ENCODE assay signal across 19 cellular contexts in genomic region chr1:41347276-41347675, GRCh38. TPM values are rescaled to one million over a fixed set of nuclear protein-coding genes. Genes with fewer than 3 reads are reported as not detected.
DNase-seq lines count a peak whose midpoint lies in the region; ATAC-seq and TF ChIP-seq lines count a peak whose summit lies in the region.
"Had no signal": no experiment of that assay in that cellular context is flagged by ENCODE, and none has a peak within 500 bp of the region (broad histone marks: within the 10 kb centered on the region; RNA-seq: fewer than 3 reads in every experiment).

No MANE protein-coding gene starts in this region.

- intact Hi-C loops in Caco-2 (cut with micrococcal nuclease; ENCODE audit: unreplicated experiment) = no loop called here
- intact Hi-C loops in activated CD4-positive, alpha-beta T cell treated with anti-CD3 and anti-CD28 coated beads for 36 hours (cut with DNase I, micrococcal nuclease) = no loop called here

- H3K79me2 ChIP-seq in H9 (ENCODE audit: insufficient read depth, low read length) = no peaks in the 10 kb centered on the region

- no peak overlapping the region for H2BK20ac ChIP-seq in H9 (ENCODE audit: low read depth, low read length, poor library complexity, severe bottlenecking)

- DNase-seq in D341Med (ENCODE audit: low spot score) (peak; percentile 1), GM03348 (ENCODE audit: low spot score) (peak; percentile 1), mesenteric fat pad (ENCODE audit: low spot score) (peak; percentile 20), T-helper 9 cell (no peak), Caco-2 (no peak), H9 (no peak)
- peak; percentile 30 for DNase-seq in activated CD8-positive, alpha-beta memory T cell treated with anti-CD3 and anti-CD28 coated beads, Interleukin-2, amount 10 ng/mL, durations not matched to agents 7 days and 5 days
- no peak for DNase-seq in activated CD4-positive, alpha-beta T cell treated with anti-CD3 and anti-CD28 coated beads for 36 hours
- DNase-seq: activated CD4-positive, alpha-beta T cell treated with anti-CD3 and anti-CD28 coated beads, Interleukin-2, amount 50 U/mL, for 1 hour; H7; left ventricle myocardium superior; naive thymus-derived CD4-positive, alpha-beta T cell; NCI-H1105 treated with DMSO at 0.1 percent for 48 hours; NCI-H2029; NCI-H748 treated with DMSO at 0.1 percent for 48 hours; stimulated activated CD4-positive, alpha-beta T cell treated with anti-CD3 and anti-CD28 coated beads, Interleukin-2, amount 100 ng/mL, for 48 hours had no signal

- no peaks in the 10 kb centered on the region for H3K4me1 ChIP-seq in Caco-2
- H3K4me1 ChIP-seq in H9 (ENCODE audit: insufficient read depth, low read length) = no peaks in the 10 kb centered on the region
- H3K4me1 ChIP-seq: upper lobe of right lung had no signal

- no peak overlapping the region for H2BK120ac ChIP-seq in H9 (ENCODE audit: low read depth, low read length, poor library complexity, severe bottlenecking)

- WGBS in H9 (ENCODE audit: extremely low coverage, insufficient read length, low lambda C conversion rate) = no CpG with 5 or more reads among the region's 2 CpGs

- H3K9me3 ChIP-seq in Caco-2 = no peaks in the 10 kb centered on the region
- H3K9me3 ChIP-seq in H9 (ENCODE audit: control insufficient read depth, low read depth, low read length) = no peaks in the 10 kb centered on the region
- H3K9me3 ChIP-seq: upper lobe of right lung had no signal

- no peak overlapping the region for H3K56ac ChIP-seq in H9 (ENCODE audit: insufficient read length, low read depth, low read length)

- H3K23ac ChIP-seq in H9 (ENCODE audit: insufficient read length, low read depth, low read length) = no peak overlapping the region

- no peak overlapping the region for H3K4ac ChIP-seq in H9 (ENCODE audit: low read depth, low read length)

- CTCF ChIA-PET in activated CD8-positive, alpha-beta memory T cell treated with anti-CD3 and anti-CD28 coated beads, Interleukin-2, amount 10 ng/mL, durations not matched to agents 7 days and 5 days (lab: Charles Lee) = interaction anchor here (0.6 kb wide), 1 partner anchor 25 kb away, joined by 5 read pairs; no protein-coding TSS in a partner anchor
- CTCF ChIA-PET in Caco-2 (lab: Charles Lee) = interaction anchor here (0.8 kb wide), 1 partner anchor 33 kb away, joined by 3 read pairs; no protein-coding TSS in a partner anchor
- CTCF ChIA-PET in activated CD4-positive, alpha-beta T cell treated with anti-CD3 and anti-CD28 coated beads for 36 hours (lab: Charles Lee) = no interaction called here

- no peak overlapping the region for H4K91ac ChIP-seq in H9 (ENCODE audit: insufficient read length, low read depth, low read length)

- H3K4me3 Mint-ChIP-seq in activated CD8-positive, alpha-beta memory T cell treated with anti-CD3 and anti-CD28 coated beads, Interleukin-2, amount 10 ng/mL, durations not matched to agents 7 days and 5 days = no peak overlapping the region
- H3K4me3 Mint-ChIP-seq in Caco-2 (ENCODE audit: unreplicated experiment) = no peak overlapping the region
- H3K4me3 Mint-ChIP-seq in activated CD4-positive, alpha-beta T cell treated with anti-CD3 and anti-CD28 coated beads for 36 hours = no peak overlapping the region
- H3K4me3 Mint-ChIP-seq in H9 = no peak overlapping the region
- H3K4me3 Mint-ChIP-seq: activated naive CD8-positive, alpha-beta T cell; mesothelial cell of epicardium; naive thymus-derived CD4-positive, alpha-beta T cell had no signal

- H4K8ac ChIP-seq in H9 (replicated peaks; ENCODE audit: insufficient read length, low read depth, low read length) = no peak overlapping the region

- H3K9me3 Mint-ChIP-seq in activated CD8-positive, alpha-beta memory T cell treated with anti-CD3 and anti-CD28 coated beads, Interleukin-2, amount 10 ng/mL, durations not matched to agents 7 days and 5 days (ENCODE audit: low read depth) = no peaks in the 10 kb centered on the region
- H3K9me3 Mint-ChIP-seq in Caco-2 (ENCODE audit: unreplicated experiment) (no peaks in the 10 kb centered on the region), H9 (no peaks in the 10 kb centered on the region)
- no peaks in the 10 kb centered on the region for H3K9me3 Mint-ChIP-seq in activated CD4-positive, alpha-beta T cell treated with anti-CD3 and anti-CD28 coated beads for 36 hours (ENCODE audit: low read depth)
- H3K9me3 Mint-ChIP-seq: mesothelial cell of epicardium had no signal

- no peak for TF ChIP-seq CTCF in Caco-2 (IDR thresholded peaks at IDR 0.05; ENCODE audit: insufficient read depth in 1 of 2, low read depth in 1 of 2, low read length in 1 of 2, severe bottlenecking in 1 of 2, unreplicated experiment in 1 of 2)
- no peak for TF ChIP-seq CTCF in H9 (conservative IDR thresholded peaks at IDR 0.05)

- H3K9ac ChIP-seq in H9 (ENCODE audit: extremely low read depth, insufficient read length, low read length) = no peak overlapping the region

- no peak overlapping the region for H2AFZ ChIP-seq in H9 (ENCODE audit: low read length)

- no peak overlapping the region for H3T11ph ChIP-seq in H9 (ENCODE audit: low read length)

- H2BK15ac ChIP-seq in H9 (ENCODE audit: low read depth, low read length) = no peak overlapping the region

- ATAC-seq in activated CD8-positive, alpha-beta memory T cell treated with anti-CD3 and anti-CD28 coated beads, Interleukin-2, amount 10 ng/mL, durations not matched to agents 7 days and 5 days = no peak
- ATAC-seq in activated CD4-positive, alpha-beta T cell treated with anti-CD3 and anti-CD28 coated beads for 36 hours = no peak
- ATAC-seq: left ventricle myocardium superior; naive thymus-derived CD4-positive, alpha-beta T cell; upper lobe of right lung had no signal

- no peaks in the 10 kb centered on the region for H3K27me3 ChIP-seq in Caco-2 (replicated peaks; ENCODE audit: control insufficient read depth, insufficient read depth, low read length)
- H3K27me3 ChIP-seq in H9 (ENCODE audit: insufficient read depth, low read length) = no peaks in the 10 kb centered on the region
- H3K27me3 ChIP-seq: upper lobe of right lung had no signal

- H3K18ac ChIP-seq in H9 (ENCODE audit: insufficient read length, low read depth, low read length) = no peak overlapping the region

- H3K27me3 Mint-ChIP-seq in activated CD8-positive, alpha-beta memory T cell treated with anti-CD3 and anti-CD28 coated beads, Interleukin-2, amount 10 ng/mL, durations not matched to agents 7 days and 5 days = peaks cover 24% of the 10 kb centered on the region
- H3K27me3 Mint-ChIP-seq in Caco-2 (ENCODE audit: insufficient read depth, unreplicated experiment) (no peaks in the 10 kb centered on the region), H9 (ENCODE audit: low read depth) (peaks cover 21% of the 10 kb centered on the region)
- peaks cover 7% of the 10 kb centered on the region for H3K27me3 Mint-ChIP-seq in activated CD4-positive, alpha-beta T cell treated with anti-CD3 and anti-CD28 coated beads for 36 hours

- H3K4me3 ChIP-seq in Caco-2 (ENCODE audit: low read depth, low read length) = no peak overlapping the region
- H3K4me3 ChIP-seq: upper lobe of right lung had no signal

- H2AK5ac ChIP-seq in H9 (ENCODE audit: insufficient read length, low read length) = no peak overlapping the region

- BruUV-seq in Caco-2 (replicated peaks; lab: Mats Ljungman, UMichigan) = no TSS peak

- H3K27ac ChIP-seq in H9 (ENCODE audit: insufficient read length, low read depth, low read length) = no peak overlapping the region
- H3K27ac ChIP-seq: upper lobe of right lung had no signal

- no peaks in the 10 kb centered on the region for H4K20me1 ChIP-seq in H9 (ENCODE audit: control insufficient read depth, insufficient read depth, insufficient read length)

- no peak overlapping the region for H3K4me2 ChIP-seq in H9 (ENCODE audit: insufficient read depth, insufficient read length, low read length)

- peaks cover 21% of the 10 kb centered on the region for H3K4me1 Mint-ChIP-seq in activated CD8-positive, alpha-beta memory T cell treated with anti-CD3 and anti-CD28 coated beads, Interleukin-2, amount 10 ng/mL, durations not matched to agents 7 days and 5 days
- H3K4me1 Mint-ChIP-seq in Caco-2 (ENCODE audit: low read depth, unreplicated experiment) (no peaks in the 10 kb centered on the region), H9 (peaks cover 3 to 9% of the 10 kb centered on the region in 2 experiments; a peak in 2 of 4 replicates)
- peaks cover 9% of the 10 kb centered on the region for H3K4me1 Mint-ChIP-seq in activated CD4-positive, alpha-beta T cell treated with anti-CD3 and anti-CD28 coated beads for 36 hours
- H3K4me1 Mint-ChIP-seq: mesothelial cell of epicardium had no signal

- POLR2A ChIA-PET in Caco-2 (lab: Charles Lee) = no interaction called here
- POLR2A ChIA-PET in activated CD4-positive, alpha-beta T cell treated with anti-CD3 and anti-CD28 coated beads for 36 hours (lab: Charles Lee) = no interaction called here

- no peak overlapping the region for H4K5ac ChIP-seq in H9 (ENCODE audit: insufficient read length, low read depth, low read length)

- no peak overlapping the region for H3K14ac ChIP-seq in H9 (ENCODE audit: insufficient read depth, low read length)

- H3K36me3 Mint-ChIP-seq in activated CD8-positive, alpha-beta memory T cell treated with anti-CD3 and anti-CD28 coated beads, Interleukin-2, amount 10 ng/mL, durations not matched to agents 7 days and 5 days = no peaks in the 10 kb centered on the region
- H3K36me3 Mint-ChIP-seq in Caco-2 (ENCODE audit: insufficient read depth, unreplicated experiment) (no peaks in the 10 kb centered on the region), H9 (ENCODE audit: insufficient read depth in 1 of 3, low read depth in 3 of 3) (no peaks in the 10 kb centered on the region)
- no peaks in the 10 kb centered on the region for H3K36me3 Mint-ChIP-seq in activated CD4-positive, alpha-beta T cell treated with anti-CD3 and anti-CD28 coated beads for 36 hours (ENCODE audit: low read depth)
- H3K36me3 Mint-ChIP-seq: activated naive CD8-positive, alpha-beta T cell; mesothelial cell of epicardium; naive thymus-derived CD4-positive, alpha-beta T cell had no signal

- no peaks in the 10 kb centered on the region for H3K23me2 ChIP-seq in H9 (ENCODE audit: insufficient read length, low read depth, low read length, poor library complexity, severe bottlenecking)

- H3K79me1 ChIP-seq in H9 (ENCODE audit: insufficient read depth, low read depth, low read length, poor library complexity, severe bottlenecking) = no peaks in the 10 kb centered on the region

- H2BK12ac ChIP-seq in H9 (ENCODE audit: insufficient read length, low read depth, low read length) = no peak overlapping the region

- no peaks in the 10 kb centered on the region for H3K36me3 ChIP-seq in Caco-2 (ENCODE audit: control insufficient read depth, insufficient read depth, low read length)
- H3K36me3 ChIP-seq: upper lobe of right lung had no signal

- no peak overlapping the region for H2BK5ac ChIP-seq in H9 (ENCODE audit: insufficient read length, low read length)

- no peak overlapping the region for H3K27ac Mint-ChIP-seq in activated CD8-positive, alpha-beta memory T cell treated with anti-CD3 and anti-CD28 coated beads, Interleukin-2, amount 10 ng/mL, durations not matched to agents 7 days and 5 days
- H3K27ac Mint-ChIP-seq in Caco-2 (ENCODE audit: unreplicated experiment) (no peak overlapping the region), H9 (no peak overlapping the region)
- H3K27ac Mint-ChIP-seq in activated CD4-positive, alpha-beta T cell treated with anti-CD3 and anti-CD28 coated beads for 36 hours = no peak overlapping the region
- H3K27ac Mint-ChIP-seq: activated naive CD8-positive, alpha-beta T cell; naive thymus-derived CD4-positive, alpha-beta T cell had no signal

RNA-seq across cellular contexts. Expression of gene FOXO6, which starts 14.0 kb away (rescaled TPM):
- not detected for total RNA-seq in activated CD8-positive, alpha-beta memory T cell treated with anti-CD3 and anti-CD28 coated beads, Interleukin-2, amount 10 ng/mL, durations not matched to agents 7 days and 5 days
- not detected for total RNA-seq in mesenteric fat pad
- 0.42 and 0.59 TPM in 2 replicates for total RNA-seq in Caco-2 (2022)
- under 1 TPM in 1 of 2 experiments, not detected in 1; 0.09 TPM for total RNA-seq in activated CD4-positive, alpha-beta T cell treated with anti-CD3 and anti-CD28 coated beads for 36 hours
- total RNA-seq in H9 (2021) = 0.83 and 0.99 TPM in 2 replicates

Comparison
In these comparisons a context has a peak if more than half of its experiments do, and no peak if none do; other contexts are left out.
1. DNase-seq: peak in D341Med (single experiment), GM03348 (single experiment), activated CD8-positive, alpha-beta memory T cell treated with anti-CD3 and anti-CD28 coated beads, Interleukin-2, amount 10 ng/mL, durations not matched to agents 7 days and 5 days (single experiment) and mesenteric fat pad (single experiment); none in T-helper 9 cell (single experiment), Caco-2 (0 of 2), activated CD4-positive, alpha-beta T cell treated with anti-CD3 and anti-CD28 coated beads for 36 hours (single experiment) and H9 (single experiment).